In genomic region chr6:33694401-33694931, GRCh38 we compare ENCODE assay signal across 10 cellular contexts. TPM values are rescaled to one million over a fixed set of nuclear protein-coding genes. Genes with fewer than 3 reads are reported as not detected.
A peak's percentile ranks its signal among the peaks of the same experiment; 100 is the strongest.
DNase-seq lines count a peak whose midpoint lies in the region; ATAC-seq and TF ChIP-seq lines count a peak whose summit lies in the region.
"Had no signal": no experiment of that assay in that cellular context is flagged by ENCODE, and none has a peak within 500 bp of the region (broad histone marks: within the 10 kb centered on the region; RNA-seq: fewer than 3 reads in every experiment).

No MANE protein-coding gene starts in this region.

- peak overlapping the region; percentile 22; the same call in 1 of the 2 replicates for H3K27ac ChIP-seq in 22Rv1
- H3K27ac ChIP-seq: C4-2B had no signal

- ATAC-seq in GM19328 (IDR thresholded peaks at IDR 0.05; ENCODE audit: unreplicated experiment), result no peak
- no peak for ATAC-seq in HG03469 (IDR thresholded peaks at IDR 0.05; ENCODE audit: unreplicated experiment)

- DNase-seq in NCI-H82 (lab: John Stamatoyannopoulos, UW), result peak; percentile 99
- peak; percentile 79 to 83 for DNase-seq in activated T-cell treated with anti-CD3 and anti-CD28 coated beads, Interleukin-2, amount 50 U/mL, for 48 hours
- peak; percentile 39 for DNase-seq in fibroblast of pulmonary artery (ENCODE audit: low read depth)
- DNase-seq in stimulated activated CD4-positive, alpha-beta T cell treated with anti-CD3 and anti-CD28 coated beads, Interleukin-2, amount 100 ng/mL, for 48 hours, result peak; percentile 60
- no peak for DNase-seq in mesenteric fat pad (ENCODE audit: low spot score)

- TF ChIP-seq CTCF in 22Rv1 (IDR thresholded peaks at IDR 0.05) (no peak), fibroblast of pulmonary artery (IDR thresholded peaks at IDR 0.05; ENCODE audit: low read length, missing control alignments) (no peak)

- H3K4me3 ChIP-seq in fibroblast of pulmonary artery (replicated peaks; ENCODE audit: low read depth, low read length), result no peak overlapping the region

RNA-seq across cellular contexts. Expression of gene UQCC2, which starts 17.0 kb away (rescaled TPM):
- 47.0 TPM for total RNA-seq in mesenteric fat pad

RNA-seq across cellular contexts. Expression of gene IP6K3, which starts 52.2 kb away (rescaled TPM):
- total RNA-seq in mesenteric fat pad, result 0.13 TPM
- total RNA-seq: T-helper 1 cell treated with Interleukin-12 subunit alpha and Interleukin-12 subunit beta and Interleukin-4 antibody, amounts not matched to agents 30 ng/mL and 1 ng/mL, for 36 hours had no signal
